ENCODE assay signal across 8 cellular contexts in genomic region chr19:3982701-3983541, GRCh38. TPM values are rescaled to one million over a fixed set of nuclear protein-coding genes. Genes with fewer than 3 reads are reported as not detected.
DNase-seq lines count a peak whose midpoint lies in the region; ATAC-seq and TF ChIP-seq lines count a peak whose summit lies in the region.

No MANE protein-coding gene starts in this region.

- intact Hi-C loops in natural killer cell (cut with micrococcal nuclease), result loop anchor here (10.0 kb wide), 1 partner anchor 198 kb away; the partner anchor contains the start of gene MATK

- H3K27ac Mint-ChIP-seq in chondrocyte (ENCODE audit: unreplicated experiment), result peak overlapping the region; percentile 95
- peak overlapping the region; percentile 91 to 97 for H3K27ac Mint-ChIP-seq in natural killer cell

- H3K27me3 Mint-ChIP-seq in chondrocyte (ENCODE audit: low read depth) (no peaks in the 10 kb centered on the region), natural killer cell (ENCODE audit: low read depth in 2 of 2) (no peaks in the 10 kb centered on the region)

- no peak for TF ChIP-seq CTCF in NB4 (IDR thresholded peaks at IDR 0.05; ENCODE audit: low read depth, low read length)
- TF ChIP-seq CTCF in chondrocyte (IDR thresholded peaks at IDR 0.05), result no peak
- no peak for TF ChIP-seq CTCF in natural killer cell (IDR thresholded peaks at IDR 0.05)

- H3K4me3 ChIP-seq in NB4 (ENCODE audit: low read depth, low read length), result peak overlapping the region; percentile 86

- H3K4me1 Mint-ChIP-seq in chondrocyte (ENCODE audit: low read depth), result peaks cover 54% of the 10 kb centered on the region
- peaks cover 39 to 51% of the 10 kb centered on the region in 2 donors for H3K4me1 Mint-ChIP-seq in natural killer cell

- ATAC-seq in natural killer cell (no peak), HG02870 (IDR thresholded peaks at IDR 0.05; ENCODE audit: unreplicated experiment) (no peak), HG03095 (IDR thresholded peaks at IDR 0.05; ENCODE audit: unreplicated experiment) (no peak)

- H3K4me3 Mint-ChIP-seq in chondrocyte (ENCODE audit: unreplicated experiment) (peak overlapping the region; percentile 93), natural killer cell (peak overlapping the region; percentile 93)

- no peak for TF ChIP-seq POLR2A in NB4 (IDR thresholded peaks at IDR 0.05; ENCODE audit: extremely low read depth, insufficient read length)

- DNase-seq in COLO668 (lab: John Stamatoyannopoulos, UW; ENCODE audit: unreplicated experiment) (peak; percentile 51), NB4 (ENCODE audit: low read depth) (peak; percentile 11), chondrocyte (ENCODE audit: low spot score) (no peak), natural killer cell (no peak), globus pallidus (ENCODE audit: low spot score) (no peak), CD1c-positive myeloid dendritic cell (ENCODE audit: extremely low spot score) (no peak)

- no peaks in the 10 kb centered on the region for H3K9me3 Mint-ChIP-seq in chondrocyte (ENCODE audit: low read depth)
- no peaks in the 10 kb centered on the region for H3K9me3 Mint-ChIP-seq in natural killer cell

- peaks cover 47% of the 10 kb centered on the region for H3K36me3 Mint-ChIP-seq in chondrocyte (ENCODE audit: low read depth)
- H3K36me3 Mint-ChIP-seq in natural killer cell, result peaks cover 7% of the 10 kb centered on the region

RNA-seq across cellular contexts. Expression of gene EEF2, which starts 2.3 kb away (rescaled TPM):
- total RNA-seq in chondrocyte (2,036 to 2,432 TPM (median 2,370 TPM) in 3 replicates), natural killer cell (1,000 to 10,000 TPM; 1,302 to 1,442 (median 1,437) TPM)

RNA-seq across cellular contexts. Expression of gene DAPK3, which starts 12.0 kb away (rescaled TPM):
- total RNA-seq in chondrocyte (131 to 185 TPM (median 170 TPM) in 3 replicates), natural killer cell (10 to 100 TPM; 54.3 to 66.4 (median 58.1) TPM)

RNA-seq across cellular contexts. Expression of gene PIAS4, which starts 24.6 kb away (rescaled TPM):
- total RNA-seq in chondrocyte (26.3 to 29.7 TPM (median 26.7 TPM) in 3 replicates), natural killer cell (10 to 100 TPM; 25.4 to 39.4 (median 26.8) TPM)

RNA-seq across cellular contexts. Expression of gene NMRK2, which starts 50.1 kb away (rescaled TPM):
- not detected in 3 replicates for total RNA-seq in chondrocyte
- total RNA-seq in natural killer cell, result not detected

Comparison
In these comparisons a context has a peak if more than half of its experiments do, and no peak if none do; other contexts are left out.
1. DNase-seq: peak in COLO668 (single experiment) and NB4 (single experiment); none in chondrocyte (single experiment), natural killer cell (single experiment), globus pallidus (single experiment) and CD1c-positive myeloid dendritic cell (single experiment).